Comparison of ENCODE assay signal across 21 cellular contexts in the genomic region with DNA sequence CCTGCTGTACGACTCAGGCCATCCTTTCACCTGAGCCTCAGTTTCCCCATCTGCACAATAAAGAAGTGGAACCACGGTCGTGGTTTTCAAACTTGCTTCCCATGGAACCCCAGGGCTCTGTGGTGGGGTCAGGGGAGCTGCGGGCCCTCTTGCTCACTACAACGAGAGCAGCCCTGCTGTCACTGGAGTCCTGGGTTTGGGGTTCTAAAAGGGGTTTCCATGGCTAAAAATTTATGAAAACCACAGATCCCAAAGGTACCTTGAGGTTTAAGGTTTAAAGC. TPM values are rescaled to one million over a fixed set of nuclear protein-coding genes. Genes with fewer than 3 reads are reported as not detected.
DNase-seq lines count a peak whose midpoint lies in the region; ATAC-seq, FAIRE-seq and TF ChIP-seq lines count a peak whose summit lies in the region.
"Had no signal": no experiment of that assay in that cellular context is flagged by ENCODE, and none has a peak within 500 bp of the region (broad histone marks: within the 10 kb centered on the region; RNA-seq: fewer than 3 reads in every experiment).

No MANE protein-coding gene starts in this region.

- H3K4me3 Mint-ChIP-seq in activated CD8-positive, alpha-beta memory T cell treated with anti-CD3 and anti-CD28 coated beads, Interleukin-2, amount 10 ng/mL, durations not matched to agents 7 days and 5 days, result no peak overlapping the region
- H3K4me3 Mint-ChIP-seq in natural killer cell, result no peak overlapping the region
- H3K4me3 Mint-ChIP-seq: CD4-positive, alpha-beta T cell; H9; IgD-negative memory B cell had no signal

- peaks cover under 1% of the 10 kb centered on the region for H3K27me3 Mint-ChIP-seq in activated CD8-positive, alpha-beta memory T cell treated with anti-CD3 and anti-CD28 coated beads, Interleukin-2, amount 10 ng/mL, durations not matched to agents 7 days and 5 days
- H3K27me3 Mint-ChIP-seq in natural killer cell (ENCODE audit: low read depth in 2 of 2), result no peaks in the 10 kb centered on the region
- H3K27me3 Mint-ChIP-seq: CD4-positive, alpha-beta T cell had no signal

- H3K23me2 ChIP-seq in H1 (ENCODE audit: low read depth, low read length), result no peaks in the 10 kb centered on the region

- no peaks in the 10 kb centered on the region for H3K36me3 Mint-ChIP-seq in activated CD8-positive, alpha-beta memory T cell treated with anti-CD3 and anti-CD28 coated beads, Interleukin-2, amount 10 ng/mL, durations not matched to agents 7 days and 5 days
- no peaks in the 10 kb centered on the region for H3K36me3 Mint-ChIP-seq in natural killer cell
- H3K36me3 Mint-ChIP-seq: IgD-negative memory B cell had no signal

- no peak overlapping the region for H3K14ac ChIP-seq in H1 (ENCODE audit: insufficient read length)

- H3K79me2 ChIP-seq in H1 (ENCODE audit: control insufficient read depth in 1 of 2, insufficient read depth in 2 of 2, low read length in 2 of 2), result no peaks in the 10 kb centered on the region

- H3K4me1 Mint-ChIP-seq in activated CD8-positive, alpha-beta memory T cell treated with anti-CD3 and anti-CD28 coated beads, Interleukin-2, amount 10 ng/mL, durations not matched to agents 7 days and 5 days, result peaks cover 18% of the 10 kb centered on the region
- peaks cover 40 to 70% of the 10 kb centered on the region in 2 donors for H3K4me1 Mint-ChIP-seq in natural killer cell

- POLR2A ChIA-PET in H1 (lab: Charles Lee; ENCODE audit: partially characterized antibody), result interaction anchor here (0.7 to 1.7 kb wide), 2 partner anchors 9 to 110 kb away, joined by 3 to 4 read pairs; a partner anchor contains a TSS

- WGBS in H1 (ENCODE audit: extremely low coverage in 1 of 2, insufficient coverage in 1 of 2, insufficient read length in 1 of 2, insufficient replicate concordance in 2 of 2, low coverage in 1 of 2, low lambda C conversion rate in 2 of 2, missing lambda C conversion rate in 1 of 2), 2 experiments, result 88% methylated on average over 5 of the region's 5 CpGs; no CpG with 5 or more reads in 1 of the 2 experiments

- TF ChIP-seq CTCF in H1 (IDR thresholded peaks at IDR 0.05; ENCODE audit: control extremely low read depth in 1 of 3, insufficient read depth in 1 of 3, low read depth in 1 of 3, low read length in 3 of 3) (no peak), natural killer cell (IDR thresholded peaks at IDR 0.05) (no peak), upper lobe of right lung (IDR thresholded peaks at IDR 0.05) (no peak)

- no peak overlapping the region for H3K4ac ChIP-seq in H1 (replicated peaks; ENCODE audit: insufficient read length, low read depth, low read length)

- no peak overlapping the region for H4K91ac ChIP-seq in H1 (replicated peaks; ENCODE audit: insufficient read length, low read length)

- peaks cover 0 to 4% of the 10 kb centered on the region in 2 experiments for H4K20me1 ChIP-seq in H1 (replicated peaks in 1 of 2; ENCODE audit: control insufficient read depth in 1 of 2, insufficient read depth in 2 of 2, low read length in 2 of 2)

- H3K9ac ChIP-seq in H1 (replicated peaks in 1 of 4; ENCODE audit: extremely low read depth in 1 of 4, low read depth in 3 of 4, low read length in 3 of 4), result no peak overlapping the region
- H3K9ac ChIP-seq: GM23248 had no signal

- no peak overlapping the region for H2BK120ac ChIP-seq in H1 (replicated peaks; ENCODE audit: low read depth, low read length)

- H3K4me3 ChIP-seq in H1 (ENCODE audit: extremely low read depth in 1 of 4, insufficient read depth in 2 of 4, low read depth in 3 of 4, low read length in 4 of 4), result no peak overlapping the region
- H3K4me3 ChIP-seq in upper lobe of right lung, result no peak overlapping the region
- H3K4me3 ChIP-seq: GM23248 had no signal

- H3K9me3 Mint-ChIP-seq in activated CD8-positive, alpha-beta memory T cell treated with anti-CD3 and anti-CD28 coated beads, Interleukin-2, amount 10 ng/mL, durations not matched to agents 7 days and 5 days (ENCODE audit: low read depth), result no peaks in the 10 kb centered on the region
- H3K9me3 Mint-ChIP-seq in natural killer cell, result no peaks in the 10 kb centered on the region
- H3K9me3 Mint-ChIP-seq: CD4-positive, alpha-beta T cell; H9; IgD-negative memory B cell had no signal

- no peak overlapping the region for H2BK12ac ChIP-seq in H1 (ENCODE audit: low read depth, low read length)

- no peak overlapping the region for H2BK20ac ChIP-seq in H1 (ENCODE audit: low read length)

- DNase-seq in activated CD8-positive, alpha-beta memory T cell treated with anti-CD3 and anti-CD28 coated beads for 24 hours, result peak; percentile 38
- DNase-seq in activated CD8-positive, alpha-beta memory T cell treated with anti-CD3 and anti-CD28 coated beads, Interleukin-2, amount 10 ng/mL, durations not matched to agents 7 days and 5 days, result no peak
- DNase-seq in H1 (ENCODE audit: low read depth in 1 of 2, low spot score in 2 of 2) (no peak), natural killer cell (no peak), upper lobe of right lung (peak; percentile 29), AG08396 (ENCODE audit: low spot score) (no peak), GOT3 (lab: John Stamatoyannopoulos, UW) (no peak), DMS79 treated with DMSO at 0.1 percent for 48 hours (lab: John Stamatoyannopoulos, UW) (no peak)
- DNase-seq: AML-193, C1 segment of cervical spinal cord, Calu3, DMS79, EL, GM23248 had no signal

- H3K79me1 ChIP-seq in H1 (ENCODE audit: low read depth, low read length), result no peaks in the 10 kb centered on the region

- TF ChIP-seq RAD21 in H1 (IDR thresholded peaks at IDR 0.05 in 1 of 2, conservative IDR thresholded peaks at IDR 0.05 in 1 of 2; ENCODE audit: low read depth in 2 of 2, low read length in 2 of 2), result no peak

- no peaks in the 10 kb centered on the region for H3K36me3 ChIP-seq in H1 (ENCODE audit: control insufficient read depth in 2 of 4, insufficient read depth in 4 of 4, low read length in 3 of 4)
- peaks cover 17% of the 10 kb centered on the region for H3K36me3 ChIP-seq in upper lobe of right lung

- no peak overlapping the region for H3K27ac Mint-ChIP-seq in activated CD8-positive, alpha-beta memory T cell treated with anti-CD3 and anti-CD28 coated beads, Interleukin-2, amount 10 ng/mL, durations not matched to agents 7 days and 5 days
- H3K27ac Mint-ChIP-seq in natural killer cell, result peak overlapping the region; percentile 86 to 89
- H3K27ac Mint-ChIP-seq: CD4-positive, alpha-beta T cell; H9; IgD-negative memory B cell had no signal

- TF ChIP-seq EP300 in H1 (IDR thresholded peaks at IDR 0.05; ENCODE audit: borderline replicate concordance in 1 of 2, low read depth in 2 of 2, low read length in 2 of 2), result no peak

- ATAC-seq in activated CD8-positive, alpha-beta memory T cell treated with anti-CD3 and anti-CD28 coated beads, Interleukin-2, amount 10 ng/mL, durations not matched to agents 7 days and 5 days, result no peak
- ATAC-seq in natural killer cell, result no peak
- no peak for ATAC-seq in upper lobe of right lung

- no peak overlapping the region for H3K56ac ChIP-seq in H1 (replicated peaks; ENCODE audit: insufficient read length, low read depth, low read length)

- no peak overlapping the region for H4K5ac ChIP-seq in H1 (ENCODE audit: insufficient read length, low read depth, low read length)

- H2AK5ac ChIP-seq in H1 (ENCODE audit: low read depth, low read length), result 0 out of 2 replicates have a peak overlapping the region, but pooled peaks have one; percentile 53

- no peak overlapping the region for H2BK15ac ChIP-seq in H1 (ENCODE audit: low read length)

- H3K4me1 ChIP-seq in H1 (replicated peaks in 1 of 4; ENCODE audit: control insufficient read depth in 3 of 4, insufficient read depth in 4 of 4, low read length in 3 of 4) (peaks cover 0 to 8% (median 1%) of the 10 kb centered on the region in 4 experiments; a peak in 5 of 7 replicates), upper lobe of right lung (no peaks in the 10 kb centered on the region)

- no peak overlapping the region for H3K4me2 ChIP-seq in H1 (ENCODE audit: insufficient read depth in 1 of 2, low read depth in 2 of 2, low read length in 2 of 2)

- no peak overlapping the region for H2BK5ac ChIP-seq in H1 (ENCODE audit: low read depth, low read length)

- TF ChIP-seq POLR2A in H1 (IDR thresholded peaks at IDR 0.05; ENCODE audit: control extremely low read depth in 1 of 2, low read depth in 2 of 2, low read length in 2 of 2), result no peak

- CTCF ChIA-PET in activated CD8-positive, alpha-beta memory T cell treated with anti-CD3 and anti-CD28 coated beads, Interleukin-2, amount 10 ng/mL, durations not matched to agents 7 days and 5 days (lab: Charles Lee), result interaction anchor here (1.5 kb wide), 1 partner anchor 12 kb away, joined by 5 read pairs; no protein-coding TSS in a partner anchor
- CTCF ChIA-PET in H1 (lab: Charles Lee; ENCODE audit: partially characterized antibody), result interaction anchor here (0.9 to 2.2 kb wide), 4 partner anchors 10 to 65 kb away, joined by 3 to 5 read pairs (median 3); no protein-coding TSS in a partner anchor

- no peak for FAIRE-seq in H1 (lab: Jason Lieb, UNC)
- FAIRE-seq: G401.6, GM12891, GM19239 had no signal

- no peak overlapping the region for H3K23ac ChIP-seq in H1 (ENCODE audit: insufficient read length)

- no peak overlapping the region for H2AFZ ChIP-seq in H1 (ENCODE audit: low read length)
- H2AFZ ChIP-seq: GM23248 had no signal

- H3K27me3 ChIP-seq in H1 (replicated peaks in 1 of 4; ENCODE audit: control insufficient read depth in 3 of 4, extremely low read depth in 1 of 4, insufficient read depth in 3 of 4, low read length in 3 of 4), result no peaks in the 10 kb centered on the region
- H3K27me3 ChIP-seq in upper lobe of right lung, result no peaks in the 10 kb centered on the region

- no peak overlapping the region for H4K8ac ChIP-seq in H1 (ENCODE audit: extremely low read depth, insufficient read depth, low read length)

- H3K18ac ChIP-seq in H1 (ENCODE audit: extremely low read depth, low read length), result no peak overlapping the region

- no peak overlapping the region for H3K27ac ChIP-seq in H1 (ENCODE audit: low read depth, low read length)
- H3K27ac ChIP-seq in upper lobe of right lung, result no peak overlapping the region
- H3K27ac ChIP-seq: 22Rv1, GM23248 had no signal

- H3K9me3 ChIP-seq in H1 (ENCODE audit: insufficient read depth in 2 of 2, low read depth in 1 of 2, low read length in 1 of 2) (no peaks in the 10 kb centered on the region), upper lobe of right lung (no peaks in the 10 kb centered on the region)

- intact Hi-C loops in natural killer cell (cut with micrococcal nuclease) (loop anchor here (5.0 kb wide), 1 partner anchor 110 kb away; a partner anchor contains a TSS), upper lobe of right lung (cut with DNase I) (no loop called here)

RNA-seq across cellular contexts. Expression of a gene that starts 45.4 kb away (rescaled TPM):
- 100 to 1,000 TPM; 109 to 119 TPM for total RNA-seq in activated CD8-positive, alpha-beta memory T cell treated with anti-CD3 and anti-CD28 coated beads, Interleukin-2, amount 10 ng/mL, durations not matched to agents 7 days and 5 days
- total RNA-seq in H1 (2021; fragmentation: NEBNext Ultra II Directional; extraction: Animal tissue kit (Norgen Biotek cat#: 25700)), result 89.4 and 100 TPM in 2 replicates
- polyA plus RNA-seq in H1 (2011; rRNA removed), result 44.1 and 52.2 TPM in 2 replicates
- 80.1 TPM for polyA plus RNA-seq in H1 (2011; cell fraction: cytosol; rRNA removed)
- polyA plus RNA-seq in H1 (2011; cell fraction: nucleus; rRNA removed), result 153 TPM
- polyA plus RNA-seq in H1 (2012, experiment 1 of 2), result 66.9 to 85.6 TPM (median 81.2 TPM) in 4 replicates
- 40.9 TPM for polyA plus RNA-seq in H1 (2012, experiment 2 of 2)
- 50.9 TPM for polyA plus RNA-seq in H1 (2013, experiment 1 of 2)
- 47.6 TPM for polyA plus RNA-seq in H1 (2013, experiment 2 of 2)
- 61.8 and 68.1 TPM in 2 replicates for polyA minus RNA-seq in H1 (2011; rRNA and poly(A)+ RNA removed)
- 33.2 TPM for polyA minus RNA-seq in H1 (2011; cell fraction: cytosol; rRNA and poly(A)+ RNA removed)
- 83.4 TPM for polyA minus RNA-seq in H1 (2011; cell fraction: nucleus; rRNA and poly(A)+ RNA removed)
- total RNA-seq in natural killer cell (10 to 100 TPM; 47.9 to 51.3 (median 50.3) TPM), upper lobe of right lung (34.6 TPM)

Comparison
In these comparisons a context has a peak if more than half of its experiments do, and no peak if none do; other contexts are left out.
1. DNase-seq: peak in activated CD8-positive, alpha-beta memory T cell treated with anti-CD3 and anti-CD28 coated beads for 24 hours (single experiment) and upper lobe of right lung (single experiment); none in activated CD8-positive, alpha-beta memory T cell treated with anti-CD3 and anti-CD28 coated beads, Interleukin-2, amount 10 ng/mL, durations not matched to agents 7 days and 5 days (single experiment), H1 (0 of 2), natural killer cell (single experiment), AG08396 (single experiment), GOT3 (single experiment) and DMS79 treated with DMSO at 0.1 percent for 48 hours (single experiment).